ENCODE assay signal across 12 cellular contexts in the genomic region with DNA sequence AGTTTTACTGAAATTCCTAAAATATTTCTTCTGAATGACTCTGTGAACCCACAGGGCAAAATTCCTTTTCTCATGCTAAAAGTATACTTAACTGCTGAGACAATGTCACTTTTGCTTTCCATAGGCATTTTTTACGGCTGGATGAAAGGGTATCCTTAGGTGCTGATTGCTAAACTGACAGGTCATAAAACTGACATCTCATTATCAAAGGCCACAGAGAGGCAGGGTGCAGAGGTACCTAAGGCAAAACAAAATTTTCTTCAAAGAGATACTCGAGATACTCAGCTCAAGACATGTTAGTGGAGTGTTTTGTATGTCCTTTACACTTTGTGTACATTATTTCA.
DNase-seq lines count a peak whose midpoint lies in the region; ATAC-seq and TF ChIP-seq lines count a peak whose summit lies in the region.
"Had no signal": no experiment of that assay in that cellular context is flagged by ENCODE, and none has a peak within 500 bp of the region (broad histone marks: within the 10 kb centered on the region; RNA-seq: fewer than 3 reads in every experiment).

No MANE protein-coding gene starts in this region.

- H3K27ac ChIP-seq in RWPE2 (ENCODE audit: poor library complexity, severe bottlenecking) (peak overlapping the region; percentile 61), adrenal gland (no peak overlapping the region)

- no peak for TF ChIP-seq POLR2A in adrenal gland (IDR thresholded peaks at IDR 0.05)

- H3K4me1 Mint-ChIP-seq in activated CD4-positive, alpha-beta T cell treated with anti-CD3 and anti-CD28 coated beads, Interleukin-2, amount 10 ng/mL, durations not matched to agents 7 days and 5 days, result peaks cover 2% of the 10 kb centered on the region

- no peak overlapping the region for H3K4me3 ChIP-seq in H7 (ENCODE audit: insufficient read depth, low read depth, low read length)
- H3K4me3 ChIP-seq in RWPE2 (ENCODE audit: severe bottlenecking), result no peak overlapping the region
- no peak overlapping the region for H3K4me3 ChIP-seq in fibroblast of pulmonary artery (replicated peaks; ENCODE audit: low read depth, low read length)
- H3K4me3 ChIP-seq in skeletal muscle satellite cell (ENCODE audit: low read length), result peak overlapping the region; percentile 49
- H3K4me3 ChIP-seq in adrenal gland, result no peak overlapping the region

- no peak overlapping the region for H3K27ac Mint-ChIP-seq in activated CD4-positive, alpha-beta T cell treated with anti-CD3 and anti-CD28 coated beads, Interleukin-2, amount 10 ng/mL, durations not matched to agents 7 days and 5 days

- H3K4me1 ChIP-seq in RWPE2 (ENCODE audit: insufficient read depth, poor library complexity, severe bottlenecking), result peaks cover 23% of the 10 kb centered on the region
- H3K4me1 ChIP-seq in skeletal muscle satellite cell (ENCODE audit: control insufficient read depth, insufficient read depth, low read length), result peaks cover 36% of the 10 kb centered on the region
- no peaks in the 10 kb centered on the region for H3K4me1 ChIP-seq in adrenal gland (replicated peaks in 1 of 2)

- H3K27me3 Mint-ChIP-seq in activated CD4-positive, alpha-beta T cell treated with anti-CD3 and anti-CD28 coated beads, Interleukin-2, amount 10 ng/mL, durations not matched to agents 7 days and 5 days, result no peaks in the 10 kb centered on the region

- no peaks in the 10 kb centered on the region for H3K9me3 Mint-ChIP-seq in activated CD4-positive, alpha-beta T cell treated with anti-CD3 and anti-CD28 coated beads, Interleukin-2, amount 10 ng/mL, durations not matched to agents 7 days and 5 days

- DNase-seq in H7 (peak; percentile 4), RWPE2 (ENCODE audit: low spot score) (no peak), fibroblast of pulmonary artery (ENCODE audit: low read depth) (peak; percentile 55), adrenal gland (no peak), HPDE6-E6E7 (ENCODE audit: extremely low spot score) (no peak)
- DNase-seq in activated CD4-positive, alpha-beta T cell treated with anti-CD3 and anti-CD28 coated beads, Interleukin-2, amount 10 ng/mL, durations not matched to agents 7 days and 5 days, result no peak
- DNase-seq: activated effector memory CD4-positive, alpha-beta T cell treated with anti-CD3 and anti-CD28 coated beads, Interleukin-2, amount 50 U/mL, for 16 hours; GOT3; NCI-H146; stimulated activated naive CD4-positive, alpha-beta T cell had no signal

- 61 to 75% (median 65%) methylated on average over 2 of the region's 2 CpGs for WGBS in adrenal gland, 4 donors

- H3K27me3 ChIP-seq in H7 (ENCODE audit: control insufficient read depth, insufficient read depth, low read length), result no peaks in the 10 kb centered on the region
- no peaks in the 10 kb centered on the region for H3K27me3 ChIP-seq in RWPE2 (ENCODE audit: insufficient read depth, poor library complexity, severe bottlenecking)
- H3K27me3 ChIP-seq in skeletal muscle satellite cell (ENCODE audit: control insufficient read depth, insufficient read depth, low read length), result no peaks in the 10 kb centered on the region
- H3K27me3 ChIP-seq in adrenal gland, result no peaks in the 10 kb centered on the region

- POLR2A ChIA-PET in activated CD4-positive, alpha-beta T cell treated with anti-CD3 and anti-CD28 coated beads, Interleukin-2, amount 10 ng/mL, durations not matched to agents 7 days and 5 days (lab: Charles Lee), result no interaction called here

- H3K36me3 ChIP-seq in H7 (replicated peaks; ENCODE audit: control insufficient read depth, insufficient read depth, low read length) (no peaks in the 10 kb centered on the region), RWPE2 (ENCODE audit: low read depth) (no peaks in the 10 kb centered on the region), skeletal muscle satellite cell (ENCODE audit: insufficient read depth, low read length) (no peaks in the 10 kb centered on the region), adrenal gland (replicated peaks in 1 of 2) (no peaks in the 10 kb centered on the region)

- no peak overlapping the region for H3K4me3 Mint-ChIP-seq in activated CD4-positive, alpha-beta T cell treated with anti-CD3 and anti-CD28 coated beads, Interleukin-2, amount 10 ng/mL, durations not matched to agents 7 days and 5 days

- CTCF ChIA-PET in activated CD4-positive, alpha-beta T cell treated with anti-CD3 and anti-CD28 coated beads, Interleukin-2, amount 10 ng/mL, durations not matched to agents 7 days and 5 days (lab: Charles Lee), result no interaction called here

- ATAC-seq in RWPE2 (ENCODE audit: low read depth) (peak; percentile 72), GM19467 (IDR thresholded peaks at IDR 0.05; ENCODE audit: unreplicated experiment) (no peak)

- TF ChIP-seq CTCF in RWPE2 (IDR thresholded peaks at IDR 0.05; ENCODE audit: poor library complexity, severe bottlenecking) (no peak), fibroblast of pulmonary artery (IDR thresholded peaks at IDR 0.05; ENCODE audit: low read length, missing control alignments) (no peak), adrenal gland (IDR thresholded peaks at IDR 0.05) (no peak)

- H3K9ac ChIP-seq in skeletal muscle satellite cell (ENCODE audit: low read depth, low read length), result peak overlapping the region; percentile 79

- intact Hi-C loops in adrenal gland (cut with DNase I), result no loop called here

- no peaks in the 10 kb centered on the region for H3K36me3 Mint-ChIP-seq in activated CD4-positive, alpha-beta T cell treated with anti-CD3 and anti-CD28 coated beads, Interleukin-2, amount 10 ng/mL, durations not matched to agents 7 days and 5 days (ENCODE audit: low read depth)

- H3K4me2 ChIP-seq in skeletal muscle satellite cell (ENCODE audit: low read length), result peak overlapping the region; percentile 78

- no peaks in the 10 kb centered on the region for H3K9me3 ChIP-seq in RWPE2 (ENCODE audit: severe bottlenecking)
- no peaks in the 10 kb centered on the region for H3K9me3 ChIP-seq in skeletal muscle satellite cell (replicated peaks; ENCODE audit: low read length)
- no peaks in the 10 kb centered on the region for H3K9me3 ChIP-seq in adrenal gland (replicated peaks in 1 of 3)

Comparison
In these comparisons a context has a peak if more than half of its experiments do, and no peak if none do; other contexts are left out.
1. DNase-seq: peak in H7 (single experiment) and fibroblast of pulmonary artery (single experiment); none in RWPE2 (single experiment), adrenal gland (0 of 7), HPDE6-E6E7 (single experiment) and activated CD4-positive, alpha-beta T cell treated with anti-CD3 and anti-CD28 coated beads, Interleukin-2, amount 10 ng/mL, durations not matched to agents 7 days and 5 days (single experiment).